Comparison of ENCODE assay signal across 11 cellular contexts in the genomic region with DNA sequence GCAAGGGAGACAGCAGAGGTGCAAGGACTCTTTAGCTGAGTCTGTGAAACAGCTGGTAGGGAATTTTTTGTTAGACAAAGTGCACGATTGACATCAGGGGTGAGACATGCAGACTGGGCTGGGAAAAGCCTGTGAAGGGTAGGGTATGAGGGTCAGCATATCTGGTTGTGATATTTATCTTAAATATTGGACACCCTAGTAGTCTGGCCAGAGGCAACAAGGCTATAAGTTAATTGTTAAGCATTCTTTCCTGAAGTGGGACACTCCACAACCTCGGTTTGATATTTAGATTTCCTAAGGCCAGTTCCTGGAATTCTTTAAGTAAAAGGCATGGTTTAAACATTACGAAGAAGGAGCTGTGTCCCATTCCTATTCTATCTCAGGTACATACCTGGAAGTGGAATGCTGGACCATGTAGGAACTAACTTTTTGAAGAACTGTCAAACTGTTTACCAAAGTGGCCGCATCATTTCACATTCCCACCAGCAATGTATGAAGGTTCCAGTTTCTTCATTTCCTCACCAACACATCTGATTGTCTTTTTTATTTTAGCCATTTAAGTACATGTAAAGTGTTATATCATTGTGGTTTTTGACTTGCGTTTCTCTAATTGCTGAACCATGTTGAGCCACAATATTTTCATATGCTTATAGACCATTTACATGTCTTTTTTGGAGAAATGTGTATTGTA.
"Had no signal": no experiment of that assay in that cellular context is flagged by ENCODE, and none has a peak within 500 bp of the region (broad histone marks: within the 10 kb centered on the region; RNA-seq: fewer than 3 reads in every experiment).

No MANE protein-coding gene starts in this region.

- DNase-seq: activated CD4-positive, alpha-beta memory T cell treated with anti-CD3 and anti-CD28 coated beads, Interleukin-2, amount 10 ng/mL, durations not matched to agents 7 days and 5 days; activated CD4-positive, alpha-beta T cell treated with anti-CD3 and anti-CD28 coated beads for 36 hours; activated effector memory CD4-positive, alpha-beta T cell treated with Interleukin-2 at 50 U/mL for 16 hours; activated T-cell treated with anti-CD3 and anti-CD28 coated beads, Interleukin-2, amount 50 U/mL, for 24 hours; left colon; lower lobe of right lung; stimulated activated CD4-positive, alpha-beta T cell treated with anti-CD3 and anti-CD28 coated beads, Interleukin-2, amount 100 ng/mL, for 48 hours; stimulated activated naive B cell treated with anti-CD40 and anti-IgM and Interleukin-4, amounts not matched to agents 10 μg/mL and 1 μg/mL and 100 μg/mL, for 72 hours; tibial artery had no signal

- H3K4me3 Mint-ChIP-seq: activated CD4-positive, alpha-beta memory T cell treated with anti-CD3 and anti-CD28 coated beads, Interleukin-2, amount 10 ng/mL, durations not matched to agents 7 days and 5 days; activated CD4-positive, alpha-beta T cell treated with anti-CD3 and anti-CD28 coated beads for 36 hours; activated naive CD4-positive, alpha-beta T cell treated with anti-CD3 and anti-CD28 coated beads, Interleukin-2, amount 50 U/mL, for 24 hours; activated T-cell treated with anti-CD3 and anti-CD28 coated beads, Interleukin-2, amount 50 U/mL, for 24 hours had no signal

- ATAC-seq: activated CD4-positive, alpha-beta T cell treated with anti-CD3 and anti-CD28 coated beads for 36 hours; gastroesophageal sphincter; lower lobe of right lung had no signal

- H3K27me3 Mint-ChIP-seq: activated CD4-positive, alpha-beta memory T cell treated with anti-CD3 and anti-CD28 coated beads, Interleukin-2, amount 10 ng/mL, durations not matched to agents 7 days and 5 days; activated CD4-positive, alpha-beta T cell treated with anti-CD3 and anti-CD28 coated beads for 36 hours; activated naive CD4-positive, alpha-beta T cell treated with anti-CD3 and anti-CD28 coated beads, Interleukin-2, amount 50 U/mL, for 24 hours; activated T-cell treated with anti-CD3 and anti-CD28 coated beads, Interleukin-2, amount 50 U/mL, for 24 hours; stimulated activated naive B cell treated with anti-CD40 and anti-IgM and Interleukin-4, amounts not matched to agents 10 μg/mL and 1 μg/mL and 100 μg/mL, for 72 hours had no signal

- H3K4me1 Mint-ChIP-seq: activated CD4-positive, alpha-beta memory T cell treated with anti-CD3 and anti-CD28 coated beads, Interleukin-2, amount 10 ng/mL, durations not matched to agents 7 days and 5 days had no signal

- H3K27ac Mint-ChIP-seq: activated CD4-positive, alpha-beta memory T cell treated with anti-CD3 and anti-CD28 coated beads, Interleukin-2, amount 10 ng/mL, durations not matched to agents 7 days and 5 days; activated CD4-positive, alpha-beta T cell treated with anti-CD3 and anti-CD28 coated beads for 36 hours; activated naive CD4-positive, alpha-beta T cell treated with anti-CD3 and anti-CD28 coated beads, Interleukin-2, amount 50 U/mL, for 24 hours; activated T-cell treated with anti-CD3 and anti-CD28 coated beads, Interleukin-2, amount 50 U/mL, for 24 hours had no signal
